ENCODE assay signal across 1 cellular context in genomic region chr14:35533357-35534129, GRCh38.
TF ChIP-seq lines count a peak whose summit lies in the region.

No MANE protein-coding gene starts in this region.

TF ChIP-seq in HepG2, 621 proteins besides CTCF, POLR2A, EP300 and RAD21 (continued from another document and continues in another):
- TF ChIP-seq AKNA (CRISPR knock-in tag; IDR thresholded peaks at IDR 0.05; ENCODE audit: borderline replicate concordance) (no peak), MAZ (IDR thresholded peaks at IDR 0.05; ENCODE audit: borderline replicate concordance, low read depth, low read length) (no peak), MAZ (CRISPR knock-in tag; IDR thresholded peaks at IDR 0.05; ENCODE audit: low read depth) (peak; percentile 70), STAG1 (CRISPR knock-in tag; IDR thresholded peaks at IDR 0.05) (peak; percentile 46), ZNF879 (CRISPR knock-in tag; IDR thresholded peaks at IDR 0.05) (peak; percentile 85; the same call in 1 of the 2 replicates), LBX2 (CRISPR knock-in tag; IDR thresholded peaks at IDR 0.05; ENCODE audit: borderline replicate concordance) (peak; percentile 89), ZNF30 (CRISPR knock-in tag; IDR thresholded peaks at IDR 0.05) (0 out of 2 replicates have a peak, but pooled peaks have one; percentile 78), ZNF101 (CRISPR knock-in tag; IDR thresholded peaks at IDR 0.05; ENCODE audit: borderline replicate concordance, low read depth) (no peak), ZUFSP (CRISPR knock-in tag; IDR thresholded peaks at IDR 0.05; ENCODE audit: borderline replicate concordance) (0 out of 2 replicates have a peak, but pooled peaks have one; percentile 15), TFE3 (CRISPR knock-in tag; IDR thresholded peaks at IDR 0.05) (peak; percentile 25), CHD2 (IDR thresholded peaks at IDR 0.05; ENCODE audit: low read depth, low read length) (no peak), SNAPC4 (CRISPR knock-in tag; IDR thresholded peaks at IDR 0.05) (0 out of 2 replicates have a peak, but pooled peaks have one; percentile 71), CBX2 (IDR thresholded peaks at IDR 0.05; ENCODE audit: low read depth, low read length) (no peak), CBX2 (CRISPR knock-in tag; IDR thresholded peaks at IDR 0.05; ENCODE audit: low read depth) (peak; percentile 74), ZNF24 (IDR thresholded peaks at IDR 0.05) (no peak), ZNF513 (CRISPR knock-in tag; conservative IDR thresholded peaks at IDR 0.05) (0 out of 2 replicates have a peak, but pooled peaks have one; percentile 84), ZFP36L2 (CRISPR knock-in tag; IDR thresholded peaks at IDR 0.05) (no peak), SIX1 (CRISPR knock-in tag; IDR thresholded peaks at IDR 0.05; ENCODE audit: borderline replicate concordance) (no peak), FOXJ3 (CRISPR knock-in tag; IDR thresholded peaks at IDR 0.05; ENCODE audit: borderline replicate concordance) (peak; percentile 15; the same call in 1 of the 2 replicates), ZNF263 (CRISPR knock-in tag; IDR thresholded peaks at IDR 0.05) (peak; percentile 93), MZF1 (CRISPR knock-in tag; IDR thresholded peaks at IDR 0.05; ENCODE audit: borderline replicate concordance) (0 out of 2 replicates have a peak, but pooled peaks have one; percentile 83), ZNF639 (CRISPR knock-in tag; conservative IDR thresholded peaks at IDR 0.05) (no peak), HOXD1 (CRISPR knock-in tag; IDR thresholded peaks at IDR 0.05) (no peak), HMGXB3 (CRISPR knock-in tag; IDR thresholded peaks at IDR 0.05; ENCODE audit: borderline replicate concordance) (0 out of 2 replicates have a peak, but pooled peaks have one; percentile 15), ZNF18 (CRISPR knock-in tag; IDR thresholded peaks at IDR 0.05; ENCODE audit: insufficient replicate concordance) (no peak), CHD4 (IDR thresholded peaks at IDR 0.05; ENCODE audit: borderline replicate concordance, low read length) (no peak), ZNF788 (CRISPR knock-in tag; IDR thresholded peaks at IDR 0.05; ENCODE audit: borderline replicate concordance) (peak; percentile 49; the same call in 1 of the 2 replicates), ATF5 (CRISPR knock-in tag; IDR thresholded peaks at IDR 0.05; ENCODE audit: low read depth) (peak; percentile 98), ZNF556 (CRISPR knock-in tag; IDR thresholded peaks at IDR 0.05; ENCODE audit: borderline replicate concordance) (peak; percentile 90)
